9 cellular contexts compared by ENCODE assay signal in the genomic region with DNA sequence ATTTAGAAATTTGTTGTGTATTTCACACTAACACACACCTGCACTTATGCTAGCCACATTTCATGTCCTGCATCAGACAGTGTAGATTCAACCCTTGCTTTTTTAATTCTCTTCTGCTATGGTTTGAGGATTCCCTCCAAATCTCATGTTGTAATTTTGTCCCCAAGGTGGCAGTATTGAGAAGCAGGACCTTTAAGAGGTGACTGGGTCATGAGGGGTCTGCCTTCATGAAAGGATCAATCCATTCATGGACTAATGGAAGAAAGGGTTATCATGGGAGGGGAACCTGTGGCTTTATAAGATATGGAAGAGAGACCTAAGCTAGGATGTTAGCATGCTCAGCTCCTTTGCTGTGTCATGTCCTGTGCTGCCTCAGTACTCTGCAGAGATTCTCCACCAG.
A peak's percentile ranks its signal among the peaks of the same experiment; 100 is the strongest.
DNase-seq lines count a peak whose midpoint lies in the region; ATAC-seq, FAIRE-seq and TF ChIP-seq lines count a peak whose summit lies in the region.
"Had no signal": no experiment of that assay in that cellular context is flagged by ENCODE, and none has a peak within 500 bp of the region (broad histone marks: within the 10 kb centered on the region; RNA-seq: fewer than 3 reads in every experiment).

No MANE protein-coding gene starts in this region.

- in situ Hi-C loops in G401 (cut with HindIII; ENCODE audit: low sequenced_read_pairs): no loop called here
- in situ Hi-C loops in GM13976 (cut with MboI; ENCODE audit: low sequenced_read_pairs, unreplicated experiment): no loop called here

- FAIRE-seq in pancreas (lab: Jason Lieb, UNC): no peak

- H3K36me3 ChIP-seq in esophagus muscularis mucosa (no peaks in the 10 kb centered on the region), pancreas (no peaks in the 10 kb centered on the region)

- H3K9me3 ChIP-seq in esophagus muscularis mucosa: no peaks in the 10 kb centered on the region
- no peaks in the 10 kb centered on the region for H3K9me3 ChIP-seq in pancreas

- H3K4me3 ChIP-seq in esophagus muscularis mucosa: no peak overlapping the region
- no peak overlapping the region for H3K4me3 ChIP-seq in pancreas

- no peak for TF ChIP-seq POLR2A in esophagus muscularis mucosa (IDR thresholded peaks at IDR 0.05; ENCODE audit: low read depth)

- DNase-seq in G401 (ENCODE audit: low spot score) (peak; percentile 12), NCI-H524 treated with DMSO at 0.1 percent for 48 hours (lab: John Stamatoyannopoulos, UW) (peak; percentile 48), esophagus muscularis mucosa (ENCODE audit: extremely low spot score) (no peak), pancreas (no peak), GM13976 (ENCODE audit: low spot score) (no peak), NCI-H1092 (lab: John Stamatoyannopoulos, UW) (no peak), NCI-H128 (lab: John Stamatoyannopoulos, UW; ENCODE audit: unreplicated experiment) (no peak)
- DNase-seq: activated CD4-positive, alpha-beta T cell treated with anti-CD3 and anti-CD28 coated beads for 1 hour had no signal

- peak; percentile 16 to 41 (median 39) for TF ChIP-seq CTCF in esophagus muscularis mucosa (IDR thresholded peaks at IDR 0.05)
- TF ChIP-seq CTCF in pancreas (IDR thresholded peaks at IDR 0.05): peak in 3 of 4 donors; percentile 18 to 38 (median 28)
- TF ChIP-seq CTCF in GM13976 (IDR thresholded peaks at IDR 0.05; ENCODE audit: borderline replicate concordance, control extremely low read depth, extremely low read depth, insufficient read depth, missing control alignments): no peak

- H3K27ac ChIP-seq in esophagus muscularis mucosa (replicated peaks in 1 of 4): no peak overlapping the region
- H3K27ac ChIP-seq in pancreas: no peak overlapping the region

- no peaks in the 10 kb centered on the region for H3K27me3 ChIP-seq in esophagus muscularis mucosa
- no peaks in the 10 kb centered on the region for H3K27me3 ChIP-seq in pancreas

- ATAC-seq in pancreas (peak in 3 of 4 donors; percentile 35 to 43 (median 40)), HG02763 (IDR thresholded peaks at IDR 0.05; ENCODE audit: unreplicated experiment) (no peak)

- intact Hi-C loops in esophagus muscularis mucosa (cut with DNase I): no loop called here
- intact Hi-C loops in pancreas (cut with DNase I): no loop called here

- H3K4me1 ChIP-seq in esophagus muscularis mucosa (no peaks in the 10 kb centered on the region), pancreas (no peaks in the 10 kb centered on the region)

- TF ChIP-seq EP300 in esophagus muscularis mucosa (IDR thresholded peaks at IDR 0.05): no peak

Comparison
In these comparisons a context has a peak if more than half of its experiments do, and no peak if none do; other contexts are left out.
1. DNase-seq: peak in G401 (single experiment) and NCI-H524 treated with DMSO at 0.1 percent for 48 hours (single experiment); none in esophagus muscularis mucosa (single experiment), pancreas (0 of 6), GM13976 (single experiment), NCI-H1092 (single experiment) and NCI-H128 (single experiment).